ENCODE assay signal across 8 cellular contexts in genomic region chr1:155051342-155051776, GRCh38. TPM values are rescaled to one million over a fixed set of nuclear protein-coding genes. Genes with fewer than 3 reads are reported as not detected.
DNase-seq lines count a peak whose midpoint lies in the region; ATAC-seq, FAIRE-seq and TF ChIP-seq lines count a peak whose summit lies in the region.

No MANE protein-coding gene starts in this region.

- no peaks in the 10 kb centered on the region for H3K27me3 ChIP-seq in CD4-positive, CD25-positive, alpha-beta regulatory T cell (ENCODE audit: control insufficient read depth, insufficient read depth, low read length)
- no peaks in the 10 kb centered on the region for H3K27me3 ChIP-seq in keratinocyte (ENCODE audit: control insufficient read depth, extremely low read depth, insufficient read depth, low read length)
- no peaks in the 10 kb centered on the region for H3K27me3 ChIP-seq in suprapubic skin

- peak in 1 of 2 donors; percentile 5 for ATAC-seq in CD4-positive, CD25-positive, alpha-beta regulatory T cell (ENCODE audit: low read depth in 2 of 2)
- peak; percentile 17 for ATAC-seq in HG02852 (IDR thresholded peaks at IDR 0.05; ENCODE audit: unreplicated experiment)
- peak; percentile 13 for ATAC-seq in activated naive CD8-positive, alpha-beta T cell treated with anti-CD3 and anti-CD28 coated beads, Interleukin-2, amount 50 U/mL, for 24 hours

- H3K4me1 ChIP-seq in CD4-positive, CD25-positive, alpha-beta regulatory T cell (ENCODE audit: control insufficient read depth, insufficient read depth, low read length, poor library complexity, severe bottlenecking): peaks cover 25% of the 10 kb centered on the region
- peaks cover 27% of the 10 kb centered on the region for H3K4me1 ChIP-seq in keratinocyte (ENCODE audit: control insufficient read depth, extremely low read depth, insufficient read depth, low read length)
- H3K4me1 ChIP-seq in suprapubic skin: peaks cover 45% of the 10 kb centered on the region

- H3K27ac ChIP-seq in CD4-positive, CD25-positive, alpha-beta regulatory T cell (ENCODE audit: insufficient read depth, low read length, poor library complexity, severe bottlenecking): peak overlapping the region; percentile 61
- H3K27ac ChIP-seq in keratinocyte (ENCODE audit: control insufficient read depth, insufficient read depth, low read length) (peak overlapping the region; percentile 77), suprapubic skin (peak overlapping the region; percentile 94)

- peaks cover 4% of the 10 kb centered on the region for H3K36me3 ChIP-seq in CD4-positive, CD25-positive, alpha-beta regulatory T cell (ENCODE audit: control insufficient read depth, insufficient read depth, low read length)
- peaks cover 10 to 14% of the 10 kb centered on the region in 2 experiments for H3K36me3 ChIP-seq in keratinocyte (ENCODE audit: control insufficient read depth in 2 of 2, extremely low read depth in 1 of 2, insufficient read depth in 2 of 2, low read length in 2 of 2)
- peaks cover 29% of the 10 kb centered on the region for H3K36me3 ChIP-seq in suprapubic skin

- FAIRE-seq in keratinocyte (lab: Jason Lieb, UNC): no peak

- H3K9me3 Mint-ChIP-seq in CD4-positive, CD25-positive, alpha-beta regulatory T cell: no peaks in the 10 kb centered on the region
- no peaks in the 10 kb centered on the region for H3K9me3 Mint-ChIP-seq in activated naive CD8-positive, alpha-beta T cell treated with anti-CD3 and anti-CD28 coated beads, Interleukin-2, amount 50 U/mL, for 24 hours

- H3K4me1 Mint-ChIP-seq in CD4-positive, CD25-positive, alpha-beta regulatory T cell: peaks cover 0 to 28% (median 16%) of the 10 kb centered on the region in 4 donors
- peaks cover 25% of the 10 kb centered on the region for H3K4me1 Mint-ChIP-seq in activated naive CD8-positive, alpha-beta T cell treated with anti-CD3 and anti-CD28 coated beads, Interleukin-2, amount 50 U/mL, for 24 hours

- H3K4me3 ChIP-seq in CD4-positive, CD25-positive, alpha-beta regulatory T cell (ENCODE audit: low read depth, low read length): peak overlapping the region; percentile 51
- H3K4me3 ChIP-seq in keratinocyte (ENCODE audit: control insufficient read depth in 2 of 3, extremely low read depth in 1 of 3, insufficient read depth in 2 of 3, low read depth in 1 of 3, low read length in 3 of 3) (peak overlapping the region; percentile 75 to 93 (median 91)), suprapubic skin (peak overlapping the region; percentile 81)

- H4K20me1 ChIP-seq in keratinocyte (ENCODE audit: control insufficient read depth, extremely low read depth, insufficient read depth, low read length): no peaks in the 10 kb centered on the region

- no peak for TF ChIP-seq POLR2A in suprapubic skin (IDR thresholded peaks at IDR 0.05)

- H3K9ac ChIP-seq in keratinocyte (ENCODE audit: control insufficient read depth, extremely low read depth, insufficient read depth, low read length): peak overlapping the region; percentile 84

- no peak for TF ChIP-seq EP300 in suprapubic skin (IDR thresholded peaks at IDR 0.05)

- H3K27ac Mint-ChIP-seq in CD4-positive, CD25-positive, alpha-beta regulatory T cell: peak overlapping the region in 1 of 3 donors; percentile 62
- no peak overlapping the region for H3K27ac Mint-ChIP-seq in activated naive CD8-positive, alpha-beta T cell treated with anti-CD3 and anti-CD28 coated beads, Interleukin-2, amount 50 U/mL, for 24 hours

- H3K27me3 Mint-ChIP-seq in CD4-positive, CD25-positive, alpha-beta regulatory T cell: no peaks in the 10 kb centered on the region
- no peaks in the 10 kb centered on the region for H3K27me3 Mint-ChIP-seq in activated naive CD8-positive, alpha-beta T cell treated with anti-CD3 and anti-CD28 coated beads, Interleukin-2, amount 50 U/mL, for 24 hours

- peak overlapping the region; percentile 82 to 94 (median 88) for H3K4me3 Mint-ChIP-seq in CD4-positive, CD25-positive, alpha-beta regulatory T cell
- peak overlapping the region; percentile 81 for H3K4me3 Mint-ChIP-seq in activated naive CD8-positive, alpha-beta T cell treated with anti-CD3 and anti-CD28 coated beads, Interleukin-2, amount 50 U/mL, for 24 hours

- peak overlapping the region; percentile 22 for H2AFZ ChIP-seq in keratinocyte (ENCODE audit: control insufficient read depth, low read length)

- H3K36me3 Mint-ChIP-seq in CD4-positive, CD25-positive, alpha-beta regulatory T cell: no peaks in the 10 kb centered on the region
- H3K36me3 Mint-ChIP-seq in activated naive CD8-positive, alpha-beta T cell treated with anti-CD3 and anti-CD28 coated beads, Interleukin-2, amount 50 U/mL, for 24 hours (ENCODE audit: low read depth): peaks cover 4% of the 10 kb centered on the region

- peaks cover 33% of the 10 kb centered on the region for H3K79me2 ChIP-seq in keratinocyte (ENCODE audit: control insufficient read depth, insufficient read depth, low read length)

- no peak for DNase-seq in CD4-positive, CD25-positive, alpha-beta regulatory T cell
- DNase-seq in activated naive CD8-positive, alpha-beta T cell treated with anti-CD3 and anti-CD28 coated beads, Interleukin-2, amount 50 U/mL, for 24 hours: no peak
- DNase-seq in keratinocyte (ENCODE audit: low read depth, low spot score) (no peak), suprapubic skin (ENCODE audit: low spot score in 2 of 2) (no peak), cerebellum (ENCODE audit: low spot score) (no peak), SIG-M5 (lab: John Stamatoyannopoulos, UW) (no peak), SHP77 (lab: John Stamatoyannopoulos, UW) (no peak)

- no peaks in the 10 kb centered on the region for H3K9me3 ChIP-seq in CD4-positive, CD25-positive, alpha-beta regulatory T cell (ENCODE audit: control insufficient read depth in 2 of 2, low read length in 2 of 2)
- H3K9me3 ChIP-seq in keratinocyte (ENCODE audit: control insufficient read depth, low read depth, low read length) (no peaks in the 10 kb centered on the region), suprapubic skin (no peaks in the 10 kb centered on the region)

- H3K9me1 ChIP-seq in keratinocyte (ENCODE audit: control insufficient read depth, extremely low read depth, insufficient read depth, low read length): no peaks in the 10 kb centered on the region

- peak overlapping the region; percentile 95 for H3K4me2 ChIP-seq in keratinocyte (ENCODE audit: control insufficient read depth, extremely low read depth, insufficient read depth, low read depth, low read length)

- dilution Hi-C loops in keratinocyte (cut with MboI; ENCODE audit: extremely low pct_ligation_motif_present, low sequenced_read_pairs): no loop called here

- no peak for TF ChIP-seq CTCF in keratinocyte (optimal IDR thresholded peaks at IDR 0.05 in 1 of 3, IDR thresholded peaks at IDR 0.05 in 1 of 3, conservative IDR thresholded peaks at IDR 0.05 in 1 of 3; ENCODE audit: extremely low read depth in 1 of 3, insufficient read depth in 2 of 3, low read length in 3 of 3)
- TF ChIP-seq CTCF in suprapubic skin (IDR thresholded peaks at IDR 0.05): no peak

- whole genome bisulfite sequencing in suprapubic skin: 0% methylated on average over 10 of the region's 31 CpGs

RNA-seq across cellular contexts. Expression of gene ADAM15, which starts 0.2 kb away (rescaled TPM):
- 31.5 TPM for total RNA-seq in CD4-positive, CD25-positive, alpha-beta regulatory T cell
- 10 to 100 TPM in 3 of 4 donors, 1 to 10 TPM in 1; 9.8 to 24.7 (median 17.2) TPM for polyA plus RNA-seq in CD4-positive, CD25-positive, alpha-beta regulatory T cell
- polyA plus RNA-seq in keratinocyte: 130 to 280 TPM (median 131 TPM) in 3 replicates
- polyA plus RNA-seq in keratinocyte (2011; ENCODE audit: low read depth): 106 TPM
- polyA plus RNA-seq in keratinocyte (2011; cell fraction: cytosol; rRNA removed): 98.3 and 169 TPM in 2 replicates
- polyA plus RNA-seq in keratinocyte (2011; cell fraction: nucleus; rRNA removed): 313 and 412 TPM in 2 replicates
- polyA plus RNA-seq in keratinocyte (2012; ENCODE audit: low replicate concordance): 166 and 194 TPM in 2 replicates
- 269 to 455 TPM (median 448 TPM) in 3 replicates for polyA minus RNA-seq in keratinocyte
- polyA minus RNA-seq in keratinocyte (2011; cell fraction: cytosol; rRNA and poly(A)+ RNA removed): 471 TPM
- 347 and 394 TPM in 2 replicates for polyA minus RNA-seq in keratinocyte (2011; cell fraction: nucleus; rRNA and poly(A)+ RNA removed)
- total RNA-seq in suprapubic skin (100 to 1,000 TPM; 304 to 327 (median 321) TPM), cerebellum (27.6 TPM)

RNA-seq across cellular contexts. Expression of gene EFNA4, which starts 12.2 kb away (rescaled TPM):
- total RNA-seq in CD4-positive, CD25-positive, alpha-beta regulatory T cell: 6.1 TPM
- 1 to 10 TPM; 2.5 to 5.9 (median 4.2) TPM for polyA plus RNA-seq in CD4-positive, CD25-positive, alpha-beta regulatory T cell
- polyA plus RNA-seq in keratinocyte: 7.6 to 11.0 TPM (median 9.9 TPM) in 3 replicates
- polyA plus RNA-seq in keratinocyte (2011; ENCODE audit: low read depth): 7.7 TPM
- 5.6 and 8.1 TPM in 2 replicates for polyA plus RNA-seq in keratinocyte (2011; cell fraction: cytosol; rRNA removed)
- polyA plus RNA-seq in keratinocyte (2011; cell fraction: nucleus; rRNA removed): 13.7 and 15.9 TPM in 2 replicates
- polyA plus RNA-seq in keratinocyte (2012; ENCODE audit: low replicate concordance): 7.2 and 12.3 TPM in 2 replicates
- polyA minus RNA-seq in keratinocyte: 5.4 to 9.9 TPM (median 7.6 TPM) in 3 replicates
- 12.3 TPM for polyA minus RNA-seq in keratinocyte (2011; cell fraction: cytosol; rRNA and poly(A)+ RNA removed)
- 7.3 and 8.2 TPM in 2 replicates for polyA minus RNA-seq in keratinocyte (2011; cell fraction: nucleus; rRNA and poly(A)+ RNA removed)
- total RNA-seq in suprapubic skin: 10 to 100 TPM; 22.4 to 44.2 (median 28.7) TPM
- 3.9 TPM for total RNA-seq in cerebellum

RNA-seq across cellular contexts. Expression of gene DCST1, which starts 17.7 kb away (rescaled TPM):
- total RNA-seq in CD4-positive, CD25-positive, alpha-beta regulatory T cell: 0.32 TPM
- not detected for polyA plus RNA-seq in CD4-positive, CD25-positive, alpha-beta regulatory T cell
- polyA plus RNA-seq in keratinocyte: 0.05 TPM in 1 of 3 replicates, not detected in the others
- not detected for polyA plus RNA-seq in keratinocyte (2011; ENCODE audit: low read depth)
- polyA plus RNA-seq in keratinocyte (2011; cell fraction: cytosol; rRNA removed): not detected in 2 replicates
- 0.11 and 0.27 TPM in 2 replicates for polyA plus RNA-seq in keratinocyte (2011; cell fraction: nucleus; rRNA removed)
- polyA plus RNA-seq in keratinocyte (2012; ENCODE audit: low replicate concordance): 0.14 TPM in 1 of 2 replicates, not detected in the other
- 0.43 TPM in 1 of 3 replicates, not detected in the others for polyA minus RNA-seq in keratinocyte
- not detected for polyA minus RNA-seq in keratinocyte (2011; cell fraction: cytosol; rRNA and poly(A)+ RNA removed)
- not detected in 2 replicates for polyA minus RNA-seq in keratinocyte (2011; cell fraction: nucleus; rRNA and poly(A)+ RNA removed)
- 1 to 10 TPM in 3 of 4 donors, under 1 TPM in 1; 0.55 to 8.2 (median 2.8) TPM for total RNA-seq in suprapubic skin
- total RNA-seq in cerebellum: not detected

RNA-seq across cellular contexts. Expression of gene DCST2, which starts 17.8 kb away (rescaled TPM):
- 1.4 TPM for total RNA-seq in CD4-positive, CD25-positive, alpha-beta regulatory T cell
- not detected for polyA plus RNA-seq in CD4-positive, CD25-positive, alpha-beta regulatory T cell
- polyA plus RNA-seq in keratinocyte: 0.11 to 0.46 TPM (median 0.14 TPM) in 3 replicates
- 0.20 TPM for polyA plus RNA-seq in keratinocyte (2011; ENCODE audit: low read depth)
- 0.06 TPM in 1 of 2 replicates, not detected in the other for polyA plus RNA-seq in keratinocyte (2011; cell fraction: cytosol; rRNA removed)
- 1.0 and 1.1 TPM in 2 replicates for polyA plus RNA-seq in keratinocyte (2011; cell fraction: nucleus; rRNA removed)
- polyA plus RNA-seq in keratinocyte (2012; ENCODE audit: low replicate concordance): 0.13 and 1.3 TPM in 2 replicates
- 0.16 TPM in 1 of 3 replicates, not detected in the others for polyA minus RNA-seq in keratinocyte
- not detected for polyA minus RNA-seq in keratinocyte (2011; cell fraction: cytosol; rRNA and poly(A)+ RNA removed)
- polyA minus RNA-seq in keratinocyte (2011; cell fraction: nucleus; rRNA and poly(A)+ RNA removed): not detected in 2 replicates
- 10 to 100 TPM; 13.4 to 36.0 (median 14.5) TPM for total RNA-seq in suprapubic skin
- not detected for total RNA-seq in cerebellum

RNA-seq across cellular contexts. Expression of gene EFNA3, which starts 27.3 kb away (rescaled TPM):
- 0.52 TPM for total RNA-seq in CD4-positive, CD25-positive, alpha-beta regulatory T cell
- polyA plus RNA-seq in CD4-positive, CD25-positive, alpha-beta regulatory T cell: 1 to 10 TPM in 1 of 4 donors, under 1 TPM in 3; 0.42 to 1.2 (median 0.69) TPM
- polyA plus RNA-seq in keratinocyte: 3.3 to 9.0 TPM (median 4.4 TPM) in 3 replicates
- 11.6 TPM for polyA plus RNA-seq in keratinocyte (2011; ENCODE audit: low read depth)
- 4.9 and 6.5 TPM in 2 replicates for polyA plus RNA-seq in keratinocyte (2011; cell fraction: cytosol; rRNA removed)
- polyA plus RNA-seq in keratinocyte (2011; cell fraction: nucleus; rRNA removed): 4.7 and 4.9 TPM in 2 replicates
- polyA plus RNA-seq in keratinocyte (2012; ENCODE audit: low replicate concordance): 3.9 and 47.4 TPM in 2 replicates
- polyA minus RNA-seq in keratinocyte: 3.6 to 8.3 TPM (median 4.2 TPM) in 3 replicates
- 5.0 TPM for polyA minus RNA-seq in keratinocyte (2011; cell fraction: cytosol; rRNA and poly(A)+ RNA removed)
- 2.5 and 2.8 TPM in 2 replicates for polyA minus RNA-seq in keratinocyte (2011; cell fraction: nucleus; rRNA and poly(A)+ RNA removed)
- total RNA-seq in suprapubic skin: 100 to 1,000 TPM in 1 of 4 donors, 10 to 100 TPM in 3; 28.8 to 104 (median 77.6) TPM
- 7.3 TPM for total RNA-seq in cerebellum
